17 cellular contexts compared by ENCODE assay signal in the genomic region with DNA sequence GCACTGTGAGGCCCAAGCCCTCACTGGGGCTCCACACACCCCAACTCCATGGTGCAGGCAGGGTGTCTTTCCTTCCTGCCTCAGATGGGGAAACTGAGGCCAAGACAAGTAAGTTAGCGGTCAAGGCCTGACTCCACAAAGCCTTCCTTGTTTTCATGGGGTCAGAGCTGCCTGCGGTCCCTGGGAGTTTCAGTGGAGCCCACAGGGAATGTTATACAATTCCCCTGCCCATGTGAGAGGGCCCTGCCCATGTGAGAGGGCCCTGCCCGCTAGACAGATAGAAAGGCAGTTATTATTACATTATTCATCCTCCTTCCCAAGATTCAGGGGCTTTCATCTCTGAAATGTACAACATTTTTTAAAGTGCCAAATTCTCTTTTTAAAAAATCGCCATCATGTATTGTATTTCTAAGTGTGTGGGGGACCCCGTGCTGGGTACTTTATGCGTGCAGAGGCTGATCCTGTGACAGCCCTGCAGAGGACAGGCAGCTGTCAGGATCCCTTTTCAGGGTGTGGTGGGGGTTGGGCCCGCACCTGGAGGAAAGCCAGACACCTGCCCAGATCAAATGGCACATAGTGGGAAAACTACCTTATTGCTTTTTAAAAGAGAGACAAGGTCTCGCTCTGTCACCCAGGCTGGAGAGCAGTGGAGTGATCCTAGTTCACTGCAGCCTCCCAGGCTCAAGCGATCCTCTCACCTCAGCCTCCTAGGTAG. TPM values are rescaled to one million over a fixed set of nuclear protein-coding genes. Genes with fewer than 3 reads are reported as not detected.
DNase-seq lines count a peak whose midpoint lies in the region; ATAC-seq lines count a peak whose summit lies in the region.
"Had no signal": no experiment of that assay in that cellular context is flagged by ENCODE, and none has a peak within 500 bp of the region (broad histone marks: within the 10 kb centered on the region; RNA-seq: fewer than 3 reads in every experiment).

No MANE protein-coding gene starts in this region.

- no peaks in the 10 kb centered on the region for H3K27me3 ChIP-seq in right cardiac atrium (ENCODE audit: control insufficient read depth, insufficient read depth)
- H3K27me3 ChIP-seq: testis had no signal

- H3K4me1 ChIP-seq in right cardiac atrium (ENCODE audit: control insufficient read depth, insufficient read depth, low read length), result no peaks in the 10 kb centered on the region
- H3K4me1 ChIP-seq: testis had no signal

- intact Hi-C loops in cardiac septum (cut with DNase I), result no loop called here
- intact Hi-C loops in right cardiac atrium (cut with DNase I), result no loop called here

- H3K27ac ChIP-seq in right cardiac atrium (ENCODE audit: low read length), result no peak overlapping the region
- H3K27ac ChIP-seq: testis had no signal

- H3K9me3 ChIP-seq in right cardiac atrium (ENCODE audit: control insufficient read depth, low read length), result no peaks in the 10 kb centered on the region
- H3K9me3 ChIP-seq: testis had no signal

- peak; percentile 53 for DNase-seq in cardiac septum (ENCODE audit: low spot score)
- no peak for DNase-seq in right cardiac atrium
- DNase-seq in NCI-H2171 treated with DMSO at 0.1 percent for 48 hours (lab: John Stamatoyannopoulos, UW), result peak; percentile 83
- DNase-seq in SK-MEL-5 (ENCODE audit: low read depth, low spot score), result peak; percentile 56
- no peak for DNase-seq in globus pallidus (ENCODE audit: low spot score)
- DNase-seq in stimulated activated naive CD4-positive, alpha-beta T cell (lab: John Stamatoyannopoulos, UW), result no peak
- DNase-seq in KG1 (lab: John Stamatoyannopoulos, UW), result no peak
- DNase-seq: activated CD4-positive, CD25-positive, alpha-beta regulatory T cell treated with anti-CD3 and anti-CD28 coated beads, Interleukin-2, amount 50 U/mL, for 72 hours; activated naive CD8-positive, alpha-beta T cell treated with anti-CD3 and anti-CD28 coated beads, Interleukin-2, amount 10 ng/mL, durations not matched to agents 7 days and 5 days; effector memory CD8-positive, alpha-beta T cell; glutamatergic neuron; midbrain; MM.1S; nephron progenitor cell; testis had no signal

- ATAC-seq in right cardiac atrium (no peak), HG03439 (IDR thresholded peaks at IDR 0.05; ENCODE audit: unreplicated experiment) (no peak)
- ATAC-seq: effector memory CD8-positive, alpha-beta T cell; left lobe of liver had no signal

- no peak overlapping the region for H3K4me3 ChIP-seq in right cardiac atrium (ENCODE audit: low read length)
- H3K4me3 ChIP-seq: testis had no signal

- in situ Hi-C loops in SK-MEL-5 (cut with HindIII; ENCODE audit: low pct_unique_long_range_greater_than_20kb, low sequenced_read_pairs), result no loop called here

- 93% methylated on average over 9 of the region's 9 CpGs for WGBS in right cardiac atrium

RNA-seq across cellular contexts. Expression of a gene that starts 23.4 kb away (rescaled TPM):
- total RNA-seq in cardiac septum (1.00 TPM), right cardiac atrium (1 to 10 TPM; 1.5 to 1.9 (median 1.7) TPM)
- polyA plus RNA-seq in right cardiac atrium, result 1.3 TPM
- total RNA-seq in SK-MEL-5 (2014; rRNA removed; shearing (Covaris generic)), result not detected in 2 replicates
- 0.03 TPM in 1 of 2 replicates, not detected in the other for polyA plus RNA-seq in SK-MEL-5 (2015; cell fraction: cytosol; rRNA removed)
- 0.94 TPM in 1 of 2 replicates, not detected in the other for polyA plus RNA-seq in SK-MEL-5 (2015; cell fraction: nucleus; rRNA removed)

Comparison
In these comparisons a context has a peak if more than half of its experiments do, and no peak if none do; other contexts are left out.
1. DNase-seq: peak in cardiac septum (single experiment), NCI-H2171 treated with DMSO at 0.1 percent for 48 hours (single experiment) and SK-MEL-5 (single experiment); none in right cardiac atrium (0 of 3), globus pallidus (single experiment), stimulated activated naive CD4-positive, alpha-beta T cell (0 of 6) and KG1 (single experiment).